In genomic region chr5:132003170-132003744, GRCh38 we compare ENCODE assay signal across 12 cellular contexts. TPM values are rescaled to one million over a fixed set of nuclear protein-coding genes. Genes with fewer than 3 reads are reported as not detected.
DNase-seq lines count a peak whose midpoint lies in the region; ATAC-seq and TF ChIP-seq lines count a peak whose summit lies in the region.
"Had no signal": no experiment of that assay in that cellular context is flagged by ENCODE, and none has a peak within 500 bp of the region (broad histone marks: within the 10 kb centered on the region; RNA-seq: fewer than 3 reads in every experiment).

No MANE protein-coding gene starts in this region.

- H3K4me1 Mint-ChIP-seq in HFFc6 (ENCODE audit: low read depth) (peaks cover 22% of the 10 kb centered on the region), chondrocyte (ENCODE audit: low read depth) (peaks cover 5% of the 10 kb centered on the region)

- DNase-seq in HFFc6 (no peak), chondrocyte (ENCODE audit: low spot score) (peak; percentile 64), retina (peak; percentile 82), HuH-7.5 (ENCODE audit: low spot score) (no peak)
- DNase-seq: COR-L47; stimulated activated CD4-positive, alpha-beta T cell treated with anti-CD3 and anti-CD28 coated beads, Interleukin-4, amount 100 ng/mL, for 1 hour had no signal

- H3K27me3 Mint-ChIP-seq in HFFc6 (ENCODE audit: insufficient read depth) (peaks cover 7% of the 10 kb centered on the region; the same call in 1 of the 2 replicates), chondrocyte (ENCODE audit: low read depth) (peaks cover under 1% of the 10 kb centered on the region)

- no peak overlapping the region for H3K27ac Mint-ChIP-seq in HFFc6
- no peak overlapping the region for H3K27ac Mint-ChIP-seq in chondrocyte (ENCODE audit: unreplicated experiment)

- H3K4me3 ChIP-seq in iPS-20b (ENCODE audit: low read length), result peak overlapping the region; percentile 3; the same call in 1 of the 2 replicates
- H3K4me3 ChIP-seq: thyroid gland had no signal

- peaks cover 5% of the 10 kb centered on the region for H3K27me3 ChIP-seq in iPS-20b (ENCODE audit: insufficient read depth, low read length)
- H3K27me3 ChIP-seq: thyroid gland had no signal

- H3K36me3 Mint-ChIP-seq in HFFc6 (ENCODE audit: low read depth), result no peaks in the 10 kb centered on the region
- H3K36me3 Mint-ChIP-seq in chondrocyte (ENCODE audit: low read depth), result no peaks in the 10 kb centered on the region

- H3K4me1 ChIP-seq in iPS-20b (ENCODE audit: insufficient read depth, low read length), result peaks cover 23% of the 10 kb centered on the region
- H3K4me1 ChIP-seq: thyroid gland had no signal

- H3K36me3 ChIP-seq in iPS-20b (ENCODE audit: insufficient read depth, low read depth, low read length), result no peaks in the 10 kb centered on the region
- H3K36me3 ChIP-seq: thyroid gland had no signal

- no peak overlapping the region for H3K27ac ChIP-seq in iPS-20b (ENCODE audit: low read length)
- H3K27ac ChIP-seq: thyroid gland had no signal

- TF ChIP-seq CTCF in HFFc6 (IDR thresholded peaks at IDR 0.05), result peak; percentile 34; the same call in 1 of the 2 replicates
- TF ChIP-seq CTCF in chondrocyte (IDR thresholded peaks at IDR 0.05), result peak; percentile 37

- H3K9me3 ChIP-seq in iPS-20b (ENCODE audit: insufficient read depth, low read depth, low read length), result no peaks in the 10 kb centered on the region
- H3K9me3 ChIP-seq: thyroid gland had no signal

- no peak overlapping the region for H3K9ac ChIP-seq in iPS-20b (ENCODE audit: low read depth, low read length)

- no peaks in the 10 kb centered on the region for H3K9me3 Mint-ChIP-seq in HFFc6
- H3K9me3 Mint-ChIP-seq in chondrocyte (ENCODE audit: low read depth), result no peaks in the 10 kb centered on the region

- no peak for ATAC-seq in HG03442 (IDR thresholded peaks at IDR 0.05; ENCODE audit: unreplicated experiment)
- no peak for ATAC-seq in HG02970 (IDR thresholded peaks at IDR 0.05; ENCODE audit: low FRiP score, unreplicated experiment)
- ATAC-seq in HG03520 (IDR thresholded peaks at IDR 0.05; ENCODE audit: unreplicated experiment), result no peak

- H3K4me3 Mint-ChIP-seq in HFFc6, result no peak overlapping the region
- no peak overlapping the region for H3K4me3 Mint-ChIP-seq in chondrocyte (ENCODE audit: unreplicated experiment)

RNA-seq across cellular contexts. Expression of gene ACSL6, which starts 8.2 kb away (rescaled TPM):
- not detected for total RNA-seq in HFFc6 (2021; fragmentation: NEBNext Ultra II Directional; extraction: Animal tissue kit (Norgen Biotek cat#: 25700))
- not detected in 3 replicates for total RNA-seq in chondrocyte
- total RNA-seq: endothelial cell of umbilical vein had no signal

RNA-seq across cellular contexts. Expression of gene IL3, which starts 57.2 kb away (rescaled TPM):
- total RNA-seq in HFFc6 (2021; fragmentation: NEBNext Ultra II Directional; extraction: Animal tissue kit (Norgen Biotek cat#: 25700)), result not detected
- total RNA-seq in chondrocyte, result not detected in 3 replicates
- total RNA-seq: endothelial cell of umbilical vein, thyroid gland had no signal

RNA-seq across cellular contexts. Expression of gene MEIKIN, which starts 57.8 kb away (rescaled TPM):
- total RNA-seq in HFFc6 (2021; fragmentation: NEBNext Ultra II Directional; extraction: Animal tissue kit (Norgen Biotek cat#: 25700)), result not detected
- not detected in 3 replicates for total RNA-seq in chondrocyte
- total RNA-seq: endothelial cell of umbilical vein, thyroid gland had no signal

Comparison
In these comparisons a context has a peak if more than half of its experiments do, and no peak if none do; other contexts are left out.
1. DNase-seq: peak in chondrocyte (single experiment) and retina (single experiment); none in HFFc6 (single experiment) and HuH-7.5 (single experiment).